In the genomic region with DNA sequence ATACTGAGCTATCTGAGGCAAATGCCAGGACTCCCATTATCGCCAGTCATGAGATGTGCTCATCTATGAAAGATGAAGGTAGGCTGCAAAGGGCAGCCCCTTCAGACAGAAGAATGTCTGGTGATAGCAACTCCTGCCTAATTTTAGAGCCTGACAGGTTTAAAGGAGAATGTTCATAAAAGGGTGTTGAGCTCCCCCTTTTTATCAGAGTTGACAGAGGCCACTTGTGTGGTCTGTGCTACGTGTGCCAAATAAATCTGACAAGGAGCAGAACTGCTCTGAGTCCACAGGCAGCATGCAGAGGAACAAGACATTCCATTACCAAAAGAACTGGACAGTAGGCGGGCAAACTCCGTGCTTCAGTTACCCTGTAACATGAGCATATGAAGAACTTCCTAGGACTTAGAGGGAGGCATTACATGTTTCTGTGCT, we compare ENCODE assay signal across 24 cellular contexts.
DNase-seq lines count a peak whose midpoint lies in the region; ATAC-seq and TF ChIP-seq lines count a peak whose summit lies in the region.
"Had no signal": no experiment of that assay in that cellular context is flagged by ENCODE, and none has a peak within 500 bp of the region (broad histone marks: within the 10 kb centered on the region; RNA-seq: fewer than 3 reads in every experiment).

No MANE protein-coding gene starts in this region.

- peaks cover 0 to 19% (median 8%) of the 10 kb centered on the region in 12 donors for H3K4me1 ChIP-seq in heart left ventricle
- H3K4me1 ChIP-seq: right lobe of liver, uterus had no signal

- H3K4me1 Mint-ChIP-seq in neural crest cell = no peaks in the 10 kb centered on the region
- H3K4me1 Mint-ChIP-seq: CD14-positive monocyte had no signal

- ATAC-seq in heart left ventricle = peak; percentile 93 to 95 (median 94)
- ATAC-seq in HG03045 (IDR thresholded peaks at IDR 0.05; ENCODE audit: unreplicated experiment) = no peak
- no peak for ATAC-seq in GM19452 (IDR thresholded peaks at IDR 0.05; ENCODE audit: unreplicated experiment)
- ATAC-seq: naive thymus-derived CD4-positive, alpha-beta T cell; Panc1; right lobe of liver had no signal

- H3K27ac Mint-ChIP-seq in neural crest cell (ENCODE audit: unreplicated experiment) = peak overlapping the region; percentile 4
- H3K27ac Mint-ChIP-seq: CD14-positive monocyte; memory B cell; naive thymus-derived CD4-positive, alpha-beta T cell had no signal

- H3K27me3 Mint-ChIP-seq in neural crest cell (ENCODE audit: low read depth) = no peaks in the 10 kb centered on the region
- H3K27me3 Mint-ChIP-seq: memory B cell; naive thymus-derived CD4-positive, alpha-beta T cell had no signal

- H3K9me3 Mint-ChIP-seq in neural crest cell = no peaks in the 10 kb centered on the region
- H3K9me3 Mint-ChIP-seq: memory B cell; naive thymus-derived CD4-positive, alpha-beta T cell had no signal

- 49 to 59% (median 58%) methylated on average over 4 of the region's 4 CpGs for WGBS in heart left ventricle, 4 donors

- H3K36me3 Mint-ChIP-seq in neural crest cell (ENCODE audit: low read depth) = peaks cover 18% of the 10 kb centered on the region

- peaks cover 0 to 28% (median 7%) of the 10 kb centered on the region in 9 donors for H3K36me3 ChIP-seq in heart left ventricle
- H3K36me3 ChIP-seq: uterus had no signal

- H3K27me3 ChIP-seq in heart left ventricle = no peaks in the 10 kb centered on the region
- H3K27me3 ChIP-seq: right lobe of liver, uterus had no signal

- H3K4me3 ChIP-seq in AG10803 (ENCODE audit: low read length) (no peak overlapping the region), heart left ventricle (no peak overlapping the region)
- H3K4me3 ChIP-seq: right lobe of liver, uterus had no signal

- DNase-seq in AG10803 (ENCODE audit: low read depth) (peak; percentile 34), amniotic epithelial cell (ENCODE audit: low read depth) (peak; percentile 23), heart left ventricle (peak in 4 of 5 donors; percentile 35 to 63 (median 48)), neural crest cell (ENCODE audit: low read depth, low spot score) (no peak), hippocampal formation (lab: John Stamatoyannopoulos, UW) (no peak), HuH-7.5 (ENCODE audit: low spot score) (no peak)
- DNase-seq: activated effector memory CD4-positive, alpha-beta T cell treated with anti-CD3 and anti-CD28 coated beads, Interleukin-2, amount 50 U/mL, for 16 hours; cortex of kidney; GDM1; HCEC 1CT; hypothalamus; naive thymus-derived CD4-positive, alpha-beta T cell; NCI-H1417; NCI-H510A; right lobe of liver; substantia nigra; T-helper 2 cell; uterus had no signal

- intact Hi-C loops in heart left ventricle (cut with DNase I) = loop anchor here in 1 of 10 donors (10.0 kb wide), 1 partner anchor 54 kb away; no protein-coding TSS in a partner anchor

- TF ChIP-seq CTCF in AG10803 (conservative IDR thresholded peaks at IDR 0.05; ENCODE audit: low read length) (no peak), heart left ventricle (IDR thresholded peaks at IDR 0.05) (no peak), neural crest cell (conservative IDR thresholded peaks at IDR 0.05) (no peak)

- H3K9me3 ChIP-seq in heart left ventricle = no peaks in the 10 kb centered on the region
- H3K9me3 ChIP-seq: right lobe of liver, uterus had no signal

- TF ChIP-seq POLR2A in heart left ventricle (IDR thresholded peaks at IDR 0.05) = no peak

- peak overlapping the region in 11 of 12 donors; percentile 31 to 86 (median 67) for H3K27ac ChIP-seq in heart left ventricle
- H3K27ac ChIP-seq: HL-60, right lobe of liver had no signal

- H3K4me3 Mint-ChIP-seq in neural crest cell = no peak overlapping the region
- H3K4me3 Mint-ChIP-seq: CD14-positive monocyte; memory B cell; naive thymus-derived CD4-positive, alpha-beta T cell had no signal

Comparison
In these comparisons a context has a peak if more than half of its experiments do, and no peak if none do; other contexts are left out.
1. DNase-seq: peak in AG10803 (single experiment), amniotic epithelial cell (single experiment) and heart left ventricle (4 of 5); none in neural crest cell (single experiment), hippocampal formation (0 of 2) and HuH-7.5 (single experiment).
2. ATAC-seq: peak in heart left ventricle (4 of 4); none in HG03045 (single experiment) and GM19452 (single experiment).